Comparison of ENCODE assay signal across 9 cellular contexts in genomic region chr15:74978503-74978902, GRCh38. TPM values are rescaled to one million over a fixed set of nuclear protein-coding genes. Genes with fewer than 3 reads are reported as not detected.
DNase-seq lines count a peak whose midpoint lies in the region; ATAC-seq lines count a peak whose summit lies in the region.
"Had no signal": no experiment of that assay in that cellular context is flagged by ENCODE, and none has a peak within 500 bp of the region (broad histone marks: within the 10 kb centered on the region; RNA-seq: fewer than 3 reads in every experiment).

No MANE protein-coding gene starts in this region.

- ATAC-seq in HG03432 (IDR thresholded peaks at IDR 0.05; ENCODE audit: unreplicated experiment), result no peak
- no peak for ATAC-seq in HG03378 (IDR thresholded peaks at IDR 0.05; ENCODE audit: unreplicated experiment)

- DNase-seq in NCI-H2196 treated with DMSO at 0.1 percent for 48 hours (lab: John Stamatoyannopoulos, UW; ENCODE audit: unreplicated experiment), result peak; percentile 9
- no peak for DNase-seq in NCI-H2196 (lab: John Stamatoyannopoulos, UW; ENCODE audit: unreplicated experiment)
- DNase-seq in activated CD4-positive, alpha-beta T cell treated with anti-CD3 and anti-CD28 coated beads, Interleukin-2, amount 50 U/mL, for 1 hour, result peak; percentile 20
- peak; percentile 39 for DNase-seq in dermis blood vessel endothelial cell
- DNase-seq in stimulated activated CD8-positive, alpha-beta memory T cell treated with anti-CD3 and anti-CD28 coated beads, Interleukin-7, amount 100 ng/mL, for 24 hours (ENCODE audit: low read depth), result peak; percentile 26
- no peak for DNase-seq in iPS-NIHi7 (ENCODE audit: extremely low spot score)
- DNase-seq: NCI-H1436 treated with DMSO at 0.1 percent for 48 hours had no signal

RNA-seq across cellular contexts. Expression of gene SCAMP5, which starts 16.9 kb away (rescaled TPM):
- total RNA-seq in dermis blood vessel endothelial cell, result 9.5 and 11.6 TPM in 2 replicates

RNA-seq across cellular contexts. Expression of gene RPP25, which starts 21.9 kb away (rescaled TPM):
- 25.8 and 31.1 TPM in 2 replicates for total RNA-seq in dermis blood vessel endothelial cell

RNA-seq across cellular contexts. Expression of gene COX5A, which starts 40.6 kb away (rescaled TPM):
- 47.5 and 79.2 TPM in 2 replicates for total RNA-seq in dermis blood vessel endothelial cell

RNA-seq across cellular contexts. Expression of gene PPCDC, which starts 44.9 kb away (rescaled TPM):
- total RNA-seq in dermis blood vessel endothelial cell, result 14.0 and 14.5 TPM in 2 replicates

Comparison
In these comparisons a context has a peak if more than half of its experiments do, and no peak if none do; other contexts are left out.
1. DNase-seq: peak in NCI-H2196 treated with DMSO at 0.1 percent for 48 hours (single experiment), activated CD4-positive, alpha-beta T cell treated with anti-CD3 and anti-CD28 coated beads, Interleukin-2, amount 50 U/mL, for 1 hour (single experiment), dermis blood vessel endothelial cell (single experiment) and stimulated activated CD8-positive, alpha-beta memory T cell treated with anti-CD3 and anti-CD28 coated beads, Interleukin-7, amount 100 ng/mL, for 24 hours (single experiment); none in NCI-H2196 (single experiment) and iPS-NIHi7 (single experiment).